Comparison of ENCODE assay signal across 6 cellular contexts in genomic region chrX:18906286-18906685, GRCh38.
"Had no signal": no experiment of that assay in that cellular context is flagged by ENCODE, and none has a peak within 500 bp of the region (broad histone marks: within the 10 kb centered on the region; RNA-seq: fewer than 3 reads in every experiment).

No MANE protein-coding gene starts in this region.

- ATAC-seq: HepG2, K562 had no signal

- H3K27ac ChIP-seq: HL-60 had no signal

- H3K4me3 ChIP-seq: K562 had no signal

- DNase-seq: IMR-90, KBM-7, KG1 had no signal
